Comparison of ENCODE assay signal across 1 cellular context in the genomic region with DNA sequence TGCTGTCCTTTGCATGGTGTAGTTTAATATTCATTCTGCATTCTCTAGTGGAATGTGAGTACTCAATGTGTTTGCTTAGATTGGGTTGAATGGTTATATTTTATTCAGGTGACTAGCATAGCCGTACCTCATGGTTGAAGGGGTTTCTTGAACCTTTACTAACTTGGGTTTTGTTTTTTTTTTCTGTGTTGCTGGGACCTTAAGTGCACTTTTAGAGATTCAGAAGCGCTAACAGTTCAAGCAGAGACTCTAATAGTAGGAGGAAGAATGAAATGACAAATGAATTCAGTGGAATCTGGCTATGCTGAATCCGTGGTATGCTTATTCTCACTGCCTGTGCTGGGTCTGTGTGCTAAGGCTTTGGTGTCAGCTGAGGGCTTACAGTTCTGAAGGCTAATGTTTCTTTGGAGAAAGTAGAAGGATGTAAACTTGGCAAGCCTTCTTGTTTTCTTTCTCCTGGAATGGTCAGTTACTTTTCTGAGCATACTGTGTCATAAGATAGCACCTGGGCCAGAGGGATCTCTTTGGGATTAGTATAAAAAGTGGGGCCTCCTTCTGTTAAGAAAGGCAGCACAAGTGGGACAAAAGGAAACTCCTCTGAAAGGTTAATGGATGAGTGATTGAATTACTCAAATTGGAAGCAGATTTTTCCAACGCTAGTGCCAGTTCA.
TF ChIP-seq lines count a peak whose summit lies in the region.

No MANE protein-coding gene starts in this region.

TF ChIP-seq in K562, 482 proteins besides CTCF, POLR2A, EP300 and RAD21:
- TF ChIP-seq NEUROD1 (IDR thresholded peaks at IDR 0.05; ENCODE audit: borderline replicate concordance, low read depth, low read length, partially characterized antibody): no peak
